14 cellular contexts compared by ENCODE assay signal in the genomic region with DNA sequence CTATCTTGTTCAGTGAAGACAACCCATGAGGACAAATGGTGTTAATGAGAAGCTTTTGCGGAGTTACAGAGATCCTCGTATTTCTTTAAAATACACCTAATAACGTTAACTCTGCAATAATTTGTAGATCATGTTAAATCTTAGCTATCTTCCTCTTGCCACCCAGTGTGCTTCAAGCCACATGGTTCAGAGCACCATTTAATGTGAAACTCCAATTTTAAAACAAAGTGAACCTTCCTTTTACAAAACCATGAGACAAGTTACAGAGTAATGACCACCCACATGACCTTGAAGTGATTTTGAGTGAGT. TPM values are rescaled to one million over a fixed set of nuclear protein-coding genes. Genes with fewer than 3 reads are reported as not detected.
DNase-seq lines count a peak whose midpoint lies in the region; ATAC-seq, FAIRE-seq and TF ChIP-seq lines count a peak whose summit lies in the region.
"Had no signal": no experiment of that assay in that cellular context is flagged by ENCODE, and none has a peak within 500 bp of the region (broad histone marks: within the 10 kb centered on the region; RNA-seq: fewer than 3 reads in every experiment).

No MANE protein-coding gene starts in this region.

- no TSS peak for BruUV-seq in PC-9 (replicated peaks; lab: Mats Ljungman, UMichigan)
- BruUV-seq in endothelial cell of umbilical vein (replicated peaks; lab: Mats Ljungman, UMichigan) = no TSS peak

- no peaks in the 10 kb centered on the region for H3K36me3 ChIP-seq in PC-9 (ENCODE audit: low read depth)
- H3K36me3 ChIP-seq in endothelial cell of umbilical vein (ENCODE audit: control insufficient read depth in 2 of 2, extremely low read depth in 1 of 2, insufficient read depth in 2 of 2, low read length in 2 of 2) = no peaks in the 10 kb centered on the region
- H3K36me3 ChIP-seq in smooth muscle cell (ENCODE audit: low read depth) = no peaks in the 10 kb centered on the region
- no peaks in the 10 kb centered on the region for H3K36me3 ChIP-seq in WERI-Rb-1
- H3K36me3 ChIP-seq: SJSA1, spleen, tibial artery had no signal

- H3K27ac ChIP-seq in PC-9 (no peak overlapping the region), endothelial cell of umbilical vein (ENCODE audit: insufficient read depth, low read depth, low read length) (no peak overlapping the region), smooth muscle cell (ENCODE audit: low read depth) (no peak overlapping the region), WERI-Rb-1 (no peak overlapping the region)
- H3K27ac ChIP-seq: SJSA1, spleen, tibial artery had no signal

- POLR2A ChIA-PET in PC-9 (lab: Charles Lee; ENCODE audit: unreplicated experiment) = no interaction called here
- POLR2A ChIA-PET in endothelial cell of umbilical vein (lab: Charles Lee) = no interaction called here

- H3K9me3 Mint-ChIP-seq in activated naive CD4-positive, alpha-beta T cell treated with anti-CD3 and anti-CD28 coated beads, Interleukin-2, amount 50 U/mL, for 72 hours = no peaks in the 10 kb centered on the region
- no peaks in the 10 kb centered on the region for H3K9me3 Mint-ChIP-seq in activated naive CD4-positive, alpha-beta T cell treated with anti-CD3 and anti-CD28 coated beads for 36 hours

- no peaks in the 10 kb centered on the region for H3K4me1 ChIP-seq in PC-9 (replicated peaks; ENCODE audit: insufficient read depth)
- no peaks in the 10 kb centered on the region for H3K4me1 ChIP-seq in endothelial cell of umbilical vein (ENCODE audit: control insufficient read depth, extremely low read depth, insufficient read depth, low read length)
- H3K4me1 ChIP-seq in smooth muscle cell (ENCODE audit: low read depth) = peaks cover 7% of the 10 kb centered on the region

- H3K4me1 Mint-ChIP-seq in activated naive CD4-positive, alpha-beta T cell treated with anti-CD3 and anti-CD28 coated beads for 36 hours (ENCODE audit: low read depth) = peaks cover 5% of the 10 kb centered on the region

- intact Hi-C loops in activated naive CD4-positive, alpha-beta T cell treated with anti-CD3 and anti-CD28 coated beads for 36 hours (cut with micrococcal nuclease) = loop anchor here (1.0 kb wide), 2 partner anchors 241 to 268 kb away; no protein-coding TSS in a partner anchor
- intact Hi-C loops in PC-9 (cut with micrococcal nuclease; ENCODE audit: unreplicated experiment) = loop anchor here (1.0 kb wide), 1 partner anchor 268 kb away; no protein-coding TSS in a partner anchor
- intact Hi-C loops in endothelial cell of umbilical vein (cut with micrococcal nuclease) = loop anchor here (1.0 kb wide), 1 partner anchor 268 kb away; no protein-coding TSS in a partner anchor
- intact Hi-C loops in posterior cingulate gyrus (cut with DNase I) = no loop called here

- ATAC-seq in activated naive CD4-positive, alpha-beta T cell treated with anti-CD3 and anti-CD28 coated beads, Interleukin-2, amount 50 U/mL, for 72 hours = peak; percentile 9 to 29

- H3K9me3 ChIP-seq in PC-9 (ENCODE audit: insufficient read depth, low read depth) (no peaks in the 10 kb centered on the region), endothelial cell of umbilical vein (replicated peaks; ENCODE audit: control insufficient read depth, insufficient read depth, low read length) (no peaks in the 10 kb centered on the region), smooth muscle cell (replicated peaks; ENCODE audit: low read depth) (no peaks in the 10 kb centered on the region), WERI-Rb-1 (ENCODE audit: severe bottlenecking) (peaks cover 8% of the 10 kb centered on the region)
- H3K9me3 ChIP-seq: SJSA1, tibial artery had no signal

- no peak overlapping the region for H3K4me2 ChIP-seq in PC-9
- H3K4me2 ChIP-seq in endothelial cell of umbilical vein (ENCODE audit: insufficient read depth, low read length) = no peak overlapping the region
- peak overlapping the region; percentile 81 for H3K4me2 ChIP-seq in smooth muscle cell

- H3K27ac Mint-ChIP-seq in activated naive CD4-positive, alpha-beta T cell treated with anti-CD3 and anti-CD28 coated beads, Interleukin-2, amount 50 U/mL, for 72 hours = no peak overlapping the region
- no peak overlapping the region for H3K27ac Mint-ChIP-seq in activated naive CD4-positive, alpha-beta T cell treated with anti-CD3 and anti-CD28 coated beads for 36 hours
- H3K27ac Mint-ChIP-seq: WTC11 had no signal

- DNase-seq in activated naive CD4-positive, alpha-beta T cell treated with anti-CD3 and anti-CD28 coated beads, Interleukin-2, amount 50 U/mL, for 72 hours (ENCODE audit: low spot score in 2 of 2) = no peak
- no peak for DNase-seq in activated naive CD4-positive, alpha-beta T cell treated with anti-CD3 and anti-CD28 coated beads for 36 hours
- no peak for DNase-seq in PC-9
- no peak for DNase-seq in endothelial cell of umbilical vein (ENCODE audit: low read depth, low spot score)
- DNase-seq in smooth muscle cell (lab: John Stamatoyannopoulos, UW; ENCODE audit: unreplicated experiment) = no peak
- no peak for DNase-seq in WERI-Rb-1
- no peak for DNase-seq in posterior cingulate gyrus
- no peak for DNase-seq in stimulated activated CD8-positive, alpha-beta memory T cell treated with anti-CD3 and anti-CD28 coated beads, Interleukin-4, amount 100 ng/mL, for 48 hours

- CTCF ChIA-PET in activated naive CD4-positive, alpha-beta T cell treated with anti-CD3 and anti-CD28 coated beads for 36 hours (lab: Charles Lee) = interaction anchor here (0.5 to 1.9 kb wide), 22 partner anchors 8 to 439 kb away, joined by 3 to 12 read pairs (median 4); no protein-coding TSS in a partner anchor
- CTCF ChIA-PET in PC-9 (lab: Charles Lee) = no interaction called here
- CTCF ChIA-PET in endothelial cell of umbilical vein (lab: Charles Lee) = interaction anchor here (0.6 to 22.9 kb wide), 18 partner anchors 8 to 1665 kb away, joined by 3 to 867 read pairs (median 4); no protein-coding TSS in a partner anchor

- H3K9ac ChIP-seq in endothelial cell of umbilical vein (replicated peaks; ENCODE audit: extremely low read depth, insufficient read depth, low read length) (no peak overlapping the region), smooth muscle cell (ENCODE audit: low read depth) (no peak overlapping the region)

- no peak overlapping the region for H3K4me3 Mint-ChIP-seq in activated naive CD4-positive, alpha-beta T cell treated with anti-CD3 and anti-CD28 coated beads for 36 hours
- H3K4me3 Mint-ChIP-seq: WTC11 had no signal

- peak; percentile 21; the same call in 1 of the 2 replicates for TF ChIP-seq CTCF in PC-9 (conservative IDR thresholded peaks at IDR 0.05)
- TF ChIP-seq CTCF in endothelial cell of umbilical vein (IDR thresholded peaks at IDR 0.05; ENCODE audit: extremely low read depth in 1 of 2, insufficient read depth in 1 of 2, low read depth in 1 of 2, low read length in 2 of 2) = no peak
- TF ChIP-seq CTCF in smooth muscle cell (IDR thresholded peaks at IDR 0.05; ENCODE audit: borderline replicate concordance, insufficient read depth, poor library complexity, severe bottlenecking) = no peak
- TF ChIP-seq CTCF in WERI-Rb-1 (IDR thresholded peaks at IDR 0.05; ENCODE audit: low read depth, low read length) = no peak

- no peak overlapping the region for H2AFZ ChIP-seq in PC-9
- H2AFZ ChIP-seq in endothelial cell of umbilical vein (ENCODE audit: low read depth, low read length) = peak overlapping the region; percentile 21
- no peak overlapping the region for H2AFZ ChIP-seq in smooth muscle cell (ENCODE audit: low read depth)

- peaks cover 4% of the 10 kb centered on the region for H3K27me3 Mint-ChIP-seq in activated naive CD4-positive, alpha-beta T cell treated with anti-CD3 and anti-CD28 coated beads for 36 hours (ENCODE audit: low read depth)

- FAIRE-seq in endothelial cell of umbilical vein (lab: Jason Lieb, UNC) = no peak

- H3K4me3 ChIP-seq in PC-9 (no peak overlapping the region), endothelial cell of umbilical vein (replicated peaks in 1 of 3; ENCODE audit: insufficient read depth in 1 of 3, low read depth in 1 of 3, low read length in 3 of 3) (no peak overlapping the region), smooth muscle cell (no peak overlapping the region), WERI-Rb-1 (ENCODE audit: low read depth, low read length) (no peak overlapping the region)
- H3K4me3 ChIP-seq: SJSA1, spleen, tibial artery had no signal

- H3K79me2 ChIP-seq in PC-9 (ENCODE audit: low read depth) = no peaks in the 10 kb centered on the region
- H3K79me2 ChIP-seq in endothelial cell of umbilical vein (ENCODE audit: control insufficient read depth, insufficient read depth, low read length) = no peaks in the 10 kb centered on the region
- H3K79me2 ChIP-seq in smooth muscle cell (ENCODE audit: low read depth) = no peaks in the 10 kb centered on the region

- dilution Hi-C loops in endothelial cell of umbilical vein (cut with MboI; ENCODE audit: extremely low pct_ligation_motif_present, low sequenced_read_pairs) = no loop called here

- H3K36me3 Mint-ChIP-seq in activated naive CD4-positive, alpha-beta T cell treated with anti-CD3 and anti-CD28 coated beads, Interleukin-2, amount 50 U/mL, for 72 hours = peaks cover 0 to 4% of the 10 kb centered on the region in 2 donors
- no peaks in the 10 kb centered on the region for H3K36me3 Mint-ChIP-seq in activated naive CD4-positive, alpha-beta T cell treated with anti-CD3 and anti-CD28 coated beads for 36 hours (ENCODE audit: low read depth)

- H3F3A ChIP-seq in PC-9 (ENCODE audit: insufficient read depth, low read depth) (no peaks in the 10 kb centered on the region), smooth muscle cell (ENCODE audit: low read depth) (no peaks in the 10 kb centered on the region)

- H3K9me2 ChIP-seq in PC-9 (ENCODE audit: insufficient read depth) = no peaks in the 10 kb centered on the region

- no peaks in the 10 kb centered on the region for H3K9me1 ChIP-seq in endothelial cell of umbilical vein (replicated peaks; ENCODE audit: control insufficient read depth, extremely low read depth, insufficient read depth, low read length)

- no peaks in the 10 kb centered on the region for H3K27me3 ChIP-seq in PC-9 (ENCODE audit: insufficient read depth, low read depth)
- H3K27me3 ChIP-seq in endothelial cell of umbilical vein (ENCODE audit: control insufficient read depth in 2 of 2, insufficient read depth in 2 of 2, low read length in 2 of 2) = peaks cover 8 to 17% of the 10 kb centered on the region in 2 experiments
- H3K27me3 ChIP-seq in smooth muscle cell (ENCODE audit: low read depth) = no peaks in the 10 kb centered on the region
- H3K27me3 ChIP-seq in WERI-Rb-1 (ENCODE audit: insufficient read depth, low read depth, severe bottlenecking) = peaks cover 42% of the 10 kb centered on the region
- H3K27me3 ChIP-seq: SJSA1, tibial artery had no signal

- WGBS in smooth muscle cell (ENCODE audit: low lambda C conversion rate) = 30% methylated on average over 3 of the region's 3 CpGs

- H4K20me1 ChIP-seq in PC-9 (ENCODE audit: insufficient read depth) (no peaks in the 10 kb centered on the region), endothelial cell of umbilical vein (replicated peaks; ENCODE audit: control insufficient read depth, extremely low read depth, insufficient read depth, low read length) (no peaks in the 10 kb centered on the region), smooth muscle cell (ENCODE audit: low read depth) (no peaks in the 10 kb centered on the region)

- TF ChIP-seq POLR2A in endothelial cell of umbilical vein (IDR thresholded peaks at IDR 0.05; ENCODE audit: low read depth, low read length) = no peak

RNA-seq across cellular contexts. Expression of a gene that starts 1.7 kb away (rescaled TPM):
- total RNA-seq in activated naive CD4-positive, alpha-beta T cell treated with anti-CD3 and anti-CD28 coated beads, Interleukin-2, amount 50 U/mL, for 72 hours = under 1 TPM in 1 of 2 donors, not detected in 1; 0.31 TPM
- total RNA-seq in activated naive CD4-positive, alpha-beta T cell treated with anti-CD3 and anti-CD28 coated beads for 36 hours = not detected
- total RNA-seq in PC-9 (2021) = not detected in 2 replicates
- total RNA-seq in endothelial cell of umbilical vein = not detected in 2 replicates
- polyA plus RNA-seq in endothelial cell of umbilical vein = not detected in 2 replicates
- polyA plus RNA-seq in endothelial cell of umbilical vein (2011; cell fraction: cytosol; rRNA removed) = not detected in 2 replicates
- not detected in 2 replicates for polyA plus RNA-seq in endothelial cell of umbilical vein (2011; cell fraction: nucleus; rRNA removed)
- polyA plus RNA-seq in endothelial cell of umbilical vein (2012) = not detected in 2 replicates
- polyA minus RNA-seq in endothelial cell of umbilical vein = not detected in 2 replicates
- not detected for polyA minus RNA-seq in endothelial cell of umbilical vein (2011; cell fraction: cytosol; rRNA and poly(A)+ RNA removed)
- polyA minus RNA-seq in endothelial cell of umbilical vein (2011; cell fraction: nucleus; rRNA and poly(A)+ RNA removed) = not detected in 2 replicates
- total RNA-seq in smooth muscle cell = not detected in 2 replicates
- polyA plus RNA-seq in smooth muscle cell = 0.45 and 1.1 TPM in 2 replicates
- total RNA-seq: A172, dermis microvascular lymphatic vessel endothelial cell, SJSA1, spleen had no signal

RNA-seq across cellular contexts. Expression of a gene that starts 13.2 kb away (rescaled TPM):
- 10 to 100 TPM in 1 of 2 donors, 1 to 10 TPM in 1; 2.1 to 19.2 TPM for total RNA-seq in activated naive CD4-positive, alpha-beta T cell treated with anti-CD3 and anti-CD28 coated beads, Interleukin-2, amount 50 U/mL, for 72 hours
- total RNA-seq in activated naive CD4-positive, alpha-beta T cell treated with anti-CD3 and anti-CD28 coated beads for 36 hours = 10 to 100 TPM; 16.4 to 16.5 TPM
- 3.1 and 18.1 TPM in 2 replicates for total RNA-seq in PC-9 (2021)
- 1.5 and 2.9 TPM in 2 replicates for total RNA-seq in endothelial cell of umbilical vein
- 1.4 and 2.9 TPM in 2 replicates for polyA plus RNA-seq in endothelial cell of umbilical vein
- 3.6 and 7.7 TPM in 2 replicates for polyA plus RNA-seq in endothelial cell of umbilical vein (2011; cell fraction: cytosol; rRNA removed)
- 3.0 and 3.4 TPM in 2 replicates for polyA plus RNA-seq in endothelial cell of umbilical vein (2011; cell fraction: nucleus; rRNA removed)
- polyA plus RNA-seq in endothelial cell of umbilical vein (2012) = 0.75 and 22.1 TPM in 2 replicates
- 2.2 and 6.0 TPM in 2 replicates for polyA minus RNA-seq in endothelial cell of umbilical vein
- polyA minus RNA-seq in endothelial cell of umbilical vein (2011; cell fraction: cytosol; rRNA and poly(A)+ RNA removed) = not detected
- 1.3 and 2.8 TPM in 2 replicates for polyA minus RNA-seq in endothelial cell of umbilical vein (2011; cell fraction: nucleus; rRNA and poly(A)+ RNA removed)
- 3.8 TPM in 1 of 2 replicates, not detected in the other for total RNA-seq in smooth muscle cell
- polyA plus RNA-seq in smooth muscle cell = 0.57 and 3.2 TPM in 2 replicates
